1 cellular context compared by ENCODE assay signal in the genomic region with DNA sequence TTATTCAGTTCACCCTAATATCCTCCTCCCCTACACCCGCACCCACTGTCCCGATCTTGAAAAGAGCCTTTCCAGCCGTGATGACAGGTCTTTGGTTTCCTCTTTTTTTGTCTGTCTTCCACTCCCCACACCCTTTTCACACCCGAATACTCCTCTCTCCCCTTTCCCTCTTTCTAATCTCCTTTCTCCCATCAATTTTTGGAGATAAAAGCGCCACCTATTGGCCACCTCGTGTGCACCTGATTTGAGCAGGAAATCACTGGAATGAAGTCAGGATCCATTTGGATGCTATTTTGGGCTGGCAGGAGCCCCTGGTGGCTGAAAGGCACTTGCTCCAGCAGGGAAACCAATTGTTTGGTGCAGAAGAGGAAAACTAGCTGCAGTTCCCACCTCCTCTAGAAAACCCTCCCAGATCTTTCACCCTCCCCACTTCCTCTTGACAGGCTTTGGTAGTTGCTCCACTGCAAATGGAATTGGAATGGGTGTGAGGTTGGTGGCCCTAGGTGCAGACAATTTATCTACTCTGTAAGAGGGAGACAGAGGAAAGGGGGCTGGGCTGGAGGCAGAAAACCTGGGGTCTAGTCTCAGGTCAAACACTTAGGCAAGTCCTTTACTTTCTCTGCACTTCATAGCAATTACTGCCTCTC.
TF ChIP-seq lines count a peak whose summit lies in the region.

No MANE protein-coding gene starts in this region.

TF ChIP-seq in K562, 482 proteins besides CTCF, POLR2A, EP300 and RAD21 (continued from another document):
- TF ChIP-seq, protein P1, sequence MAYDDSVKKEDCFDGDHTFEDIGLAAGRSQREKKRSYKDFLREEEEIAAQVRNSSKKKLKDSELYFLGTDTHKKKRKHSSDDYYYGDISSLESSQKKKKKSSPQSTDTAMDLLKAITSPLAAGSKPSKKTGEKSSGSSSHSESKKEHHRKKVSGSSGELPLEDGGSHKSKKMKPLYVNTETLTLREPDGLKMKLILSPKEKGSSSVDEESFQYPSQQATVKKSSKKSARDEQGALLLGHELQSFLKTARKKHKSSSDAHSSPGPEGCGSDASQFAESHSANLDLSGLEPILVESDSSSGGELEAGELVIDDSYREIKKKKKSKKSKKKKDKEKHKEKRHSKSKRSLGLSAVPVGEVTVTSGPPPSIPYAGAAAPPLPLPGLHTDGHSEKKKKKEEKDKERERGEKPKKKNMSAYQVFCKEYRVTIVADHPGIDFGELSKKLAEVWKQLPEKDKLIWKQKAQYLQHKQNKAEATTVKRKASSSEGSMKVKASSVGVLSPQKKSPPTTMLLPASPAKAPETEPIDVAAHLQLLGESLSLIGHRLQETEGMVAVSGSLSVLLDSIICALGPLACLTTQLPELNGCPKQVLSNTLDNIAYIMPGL (CRISPR knock-in tag; IDR thresholded peaks at IDR 0.05): no peak
- TF ChIP-seq RBM22 (IDR thresholded peaks at IDR 0.05; ENCODE audit: low read depth, low read length, poor library complexity, severe bottlenecking): no peak
- peak; percentile 49 for TF ChIP-seq BRD9 (IDR thresholded peaks at IDR 0.05; ENCODE audit: low read depth, partially characterized antibody)
- TF ChIP-seq PHB2 (IDR thresholded peaks at IDR 0.05; ENCODE audit: low read depth): no peak; the same call in 1 of the 2 replicates
- TF ChIP-seq SIN3A (IDR thresholded peaks at IDR 0.05; ENCODE audit: borderline replicate concordance in 2 of 2, control insufficient read depth in 1 of 2, low read depth in 2 of 2, low read length in 2 of 2): no peak
- TF ChIP-seq PHF21A (IDR thresholded peaks at IDR 0.05; ENCODE audit: borderline replicate concordance, low read depth): 0 out of 2 replicates have a peak, but pooled peaks have one; percentile 20
- no peak for TF ChIP-seq CBX3 (IDR thresholded peaks at IDR 0.05; ENCODE audit: borderline replicate concordance in 1 of 2, low read length in 2 of 2)
- no peak for TF ChIP-seq ILF3 (IDR thresholded peaks at IDR 0.05; ENCODE audit: borderline replicate concordance)
- TF ChIP-seq EHMT2 (IDR thresholded peaks at IDR 0.05): 0 out of 2 replicates have a peak, but pooled peaks have one; percentile 6
- TF ChIP-seq ZNF551 (CRISPR knock-in tag; IDR thresholded peaks at IDR 0.05): no peak
- TF ChIP-seq ELF4 (CRISPR knock-in tag; IDR thresholded peaks at IDR 0.05): 0 out of 2 replicates have a peak, but pooled peaks have one; percentile 29
- TF ChIP-seq, protein P2, sequence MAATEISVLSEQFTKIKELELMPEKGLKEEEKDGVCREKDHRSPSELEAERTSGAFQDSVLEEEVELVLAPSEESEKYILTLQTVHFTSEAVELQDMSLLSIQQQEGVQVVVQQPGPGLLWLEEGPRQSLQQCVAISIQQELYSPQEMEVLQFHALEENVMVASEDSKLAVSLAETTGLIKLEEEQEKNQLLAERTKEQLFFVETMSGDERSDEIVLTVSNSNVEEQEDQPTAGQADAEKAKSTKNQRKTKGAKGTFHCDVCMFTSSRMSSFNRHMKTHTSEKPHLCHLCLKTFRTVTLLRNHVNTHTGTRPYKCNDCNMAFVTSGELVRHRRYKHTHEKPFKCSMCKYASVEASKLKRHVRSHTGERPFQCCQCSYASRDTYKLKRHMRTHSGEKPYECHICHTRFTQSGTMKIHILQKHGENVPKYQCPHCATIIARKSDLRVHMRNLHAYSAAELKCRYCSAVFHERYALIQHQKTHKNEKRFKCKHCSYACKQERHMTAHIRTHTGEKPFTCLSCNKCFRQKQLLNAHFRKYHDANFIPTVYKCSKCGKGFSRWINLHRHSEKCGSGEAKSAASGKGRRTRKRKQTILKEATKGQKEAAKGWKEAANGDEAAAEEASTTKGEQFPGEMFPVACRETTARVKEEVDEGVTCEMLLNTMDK (IDR thresholded peaks at IDR 0.05; ENCODE audit: borderline replicate concordance, insufficient read depth, low read depth, low read length, poor library complexity, severe bottlenecking): peak; percentile 38
- TF ChIP-seq, protein P3, sequence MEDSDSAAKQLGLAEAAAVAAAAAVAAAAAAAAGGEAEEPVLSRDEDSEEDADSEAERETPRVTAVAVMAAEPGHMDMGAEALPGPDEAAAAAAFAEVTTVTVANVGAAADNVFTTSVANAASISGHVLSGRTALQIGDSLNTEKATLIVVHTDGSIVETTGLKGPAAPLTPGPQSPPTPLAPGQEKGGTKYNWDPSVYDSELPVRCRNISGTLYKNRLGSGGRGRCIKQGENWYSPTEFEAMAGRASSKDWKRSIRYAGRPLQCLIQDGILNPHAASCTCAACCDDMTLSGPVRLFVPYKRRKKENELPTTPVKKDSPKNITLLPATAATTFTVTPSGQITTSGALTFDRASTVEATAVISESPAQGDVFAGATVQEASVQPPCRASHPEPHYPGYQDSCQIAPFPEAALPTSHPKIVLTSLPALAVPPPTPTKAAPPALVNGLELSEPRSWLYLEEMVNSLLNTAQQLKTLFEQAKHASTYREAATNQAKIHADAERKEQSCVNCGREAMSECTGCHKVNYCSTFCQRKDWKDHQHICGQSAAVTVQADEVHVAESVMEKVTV (CRISPR knock-in tag; IDR thresholded peaks at IDR 0.05): peak; percentile 55
- no peak for TF ChIP-seq CCAR2 (IDR thresholded peaks at IDR 0.05; ENCODE audit: low read depth, low read length)
- TF ChIP-seq RCOR1 (IDR thresholded peaks at IDR 0.05; ENCODE audit: borderline replicate concordance in 1 of 2, low read depth in 2 of 2, low read length in 2 of 2): peak in 1 of 2 experiments; percentile 64; a peak in 1 of 4 replicates
- TF ChIP-seq ZC3H8 (IDR thresholded peaks at IDR 0.05): 0 out of 2 replicates have a peak, but pooled peaks have one; percentile 27
- no peak for TF ChIP-seq EWSR1 (IDR thresholded peaks at IDR 0.05; ENCODE audit: borderline replicate concordance, low read depth, partially characterized antibody)
- no peak for TF ChIP-seq ZKSCAN3 (CRISPR knock-in tag; IDR thresholded peaks at IDR 0.05)
- no peak for TF ChIP-seq PTRF (tag; IDR thresholded peaks at IDR 0.05)
- TF ChIP-seq KHSRP (IDR thresholded peaks at IDR 0.05): no peak
- no peak for TF ChIP-seq MYNN (IDR thresholded peaks at IDR 0.05)
- no peak for TF ChIP-seq MYNN (CRISPR knock-in tag; IDR thresholded peaks at IDR 0.05)
- TF ChIP-seq ZNF431 (CRISPR knock-in tag; IDR thresholded peaks at IDR 0.05): no peak
- TF ChIP-seq, protein P4, sequence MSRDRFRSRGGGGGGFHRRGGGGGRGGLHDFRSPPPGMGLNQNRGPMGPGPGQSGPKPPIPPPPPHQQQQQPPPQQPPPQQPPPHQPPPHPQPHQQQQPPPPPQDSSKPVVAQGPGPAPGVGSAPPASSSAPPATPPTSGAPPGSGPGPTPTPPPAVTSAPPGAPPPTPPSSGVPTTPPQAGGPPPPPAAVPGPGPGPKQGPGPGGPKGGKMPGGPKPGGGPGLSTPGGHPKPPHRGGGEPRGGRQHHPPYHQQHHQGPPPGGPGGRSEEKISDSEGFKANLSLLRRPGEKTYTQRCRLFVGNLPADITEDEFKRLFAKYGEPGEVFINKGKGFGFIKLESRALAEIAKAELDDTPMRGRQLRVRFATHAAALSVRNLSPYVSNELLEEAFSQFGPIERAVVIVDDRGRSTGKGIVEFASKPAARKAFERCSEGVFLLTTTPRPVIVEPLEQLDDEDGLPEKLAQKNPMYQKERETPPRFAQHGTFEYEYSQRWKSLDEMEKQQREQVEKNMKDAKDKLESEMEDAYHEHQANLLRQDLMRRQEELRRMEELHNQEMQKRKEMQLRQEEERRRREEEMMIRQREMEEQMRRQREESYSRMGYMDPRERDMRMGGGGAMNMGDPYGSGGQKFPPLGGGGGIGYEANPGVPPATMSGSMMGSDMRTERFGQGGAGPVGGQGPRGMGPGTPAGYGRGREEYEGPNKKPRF (IDR thresholded peaks at IDR 0.05; ENCODE audit: low read depth, low read length): no peak
- TF ChIP-seq PCBP2 (IDR thresholded peaks at IDR 0.05; ENCODE audit: low read depth, low read length, poor library complexity, severe bottlenecking): no peak
- TF ChIP-seq SOX6 (IDR thresholded peaks at IDR 0.05): no peak
- TF ChIP-seq MEF2D (tag; conservative IDR thresholded peaks at IDR 0.05; ENCODE audit: low read depth): peak; percentile 91
- no peak for TF ChIP-seq ETV6 (IDR thresholded peaks at IDR 0.05; ENCODE audit: borderline replicate concordance in 1 of 2, low read depth in 2 of 2, low read length in 1 of 2)
- no peak for TF ChIP-seq ETV6 (CRISPR knock-in tag; IDR thresholded peaks at IDR 0.05; ENCODE audit: borderline replicate concordance)
- TF ChIP-seq SPI1 (IDR thresholded peaks at IDR 0.05; ENCODE audit: borderline replicate concordance, low read depth, low read length): peak; percentile 17; the same call in 1 of the 2 replicates
